Comparison of ENCODE assay signal across 37 cellular contexts in the genomic region with DNA sequence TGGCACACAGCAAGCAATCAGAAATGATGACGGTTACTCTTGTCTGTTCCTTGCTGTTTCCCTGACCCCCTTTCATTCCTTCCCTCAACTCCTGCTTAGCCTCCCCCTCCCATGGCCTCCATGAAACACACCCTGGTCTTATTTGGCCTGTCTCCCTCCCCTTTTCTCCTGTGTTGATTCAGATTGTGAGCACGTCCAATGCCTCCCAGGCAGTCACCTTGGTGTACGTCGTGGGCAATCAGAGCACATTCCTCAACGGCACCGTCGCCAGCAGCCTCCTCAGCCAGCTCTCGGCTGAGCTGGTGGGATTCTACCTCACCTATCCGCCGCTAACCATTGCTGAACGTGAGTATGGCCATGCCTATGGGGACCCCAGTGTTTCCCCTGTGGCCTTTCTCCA.
"Had no signal": no experiment of that assay in that cellular context is flagged by ENCODE, and none has a peak within 500 bp of the region (broad histone marks: within the 10 kb centered on the region; RNA-seq: fewer than 3 reads in every experiment).

No MANE protein-coding gene starts in this region.

- H3K36me3 ChIP-seq: cardiac muscle cell, MG63, Peyer's patch, SJSA1 had no signal

- H3K4me3 ChIP-seq: cardiac muscle cell, MG63, Peyer's patch, SJSA1 had no signal

- H3K9me3 Mint-ChIP-seq: activated CD4-positive, alpha-beta memory T cell treated with anti-CD3 and anti-CD28 coated beads, Interleukin-2, amount 10 ng/mL, durations not matched to agents 7 days and 5 days; activated naive CD8-positive, alpha-beta T cell treated with anti-CD3 and anti-CD28 coated beads for 36 hours; activated T-cell treated with anti-CD3 and anti-CD28 coated beads, Interleukin-2, amount 50 U/mL, for 72 hours; activated T-helper 17 cell treated with anti-CD3 and anti-CD28 coated beads, Interleukin-2, amount 50 U/mL, for 72 hours; central memory CD8-positive, alpha-beta T cell had no signal

- H3K9ac ChIP-seq: SK-N-SH had no signal

- H3K9me3 ChIP-seq: MG63, Peyer's patch, SK-N-SH had no signal

- H3K36me3 Mint-ChIP-seq: activated CD8-positive, alpha-beta memory T cell treated with anti-CD3 and anti-CD28 coated beads, Interleukin-2, amount 10 ng/mL, durations not matched to agents 7 days and 5 days; activated naive CD8-positive, alpha-beta T cell treated with anti-CD3 and anti-CD28 coated beads for 36 hours had no signal

- H3K4me3 Mint-ChIP-seq: activated CD4-positive, alpha-beta memory T cell treated with anti-CD3 and anti-CD28 coated beads, Interleukin-2, amount 10 ng/mL, durations not matched to agents 7 days and 5 days; activated CD8-positive, alpha-beta memory T cell treated with anti-CD3 and anti-CD28 coated beads, Interleukin-2, amount 10 ng/mL, durations not matched to agents 7 days and 5 days; activated naive CD8-positive, alpha-beta T cell treated with anti-CD3 and anti-CD28 coated beads for 36 hours; activated T-cell treated with anti-CD3 and anti-CD28 coated beads, Interleukin-2, amount 50 U/mL, for 72 hours; activated T-helper 17 cell treated with anti-CD3 and anti-CD28 coated beads, Interleukin-2, amount 50 U/mL, for 72 hours; central memory CD8-positive, alpha-beta T cell had no signal

- H3K27ac ChIP-seq: brain microvascular endothelial cell, cardiac muscle cell, Peyer's patch, SJSA1, VCaP had no signal

- H3K27me3 ChIP-seq: brain microvascular endothelial cell, cardiac muscle cell, MG63, Peyer's patch had no signal

- H3K4me1 Mint-ChIP-seq: activated CD8-positive, alpha-beta memory T cell treated with anti-CD3 and anti-CD28 coated beads, Interleukin-2, amount 10 ng/mL, durations not matched to agents 7 days and 5 days; activated naive CD8-positive, alpha-beta T cell treated with anti-CD3 and anti-CD28 coated beads for 36 hours; activated T-helper 17 cell treated with anti-CD3 and anti-CD28 coated beads, Interleukin-2, amount 50 U/mL, for 72 hours; central memory CD8-positive, alpha-beta T cell had no signal

- H3K4me1 ChIP-seq: Peyer's patch had no signal

- H3K27ac Mint-ChIP-seq: activated CD4-positive, alpha-beta memory T cell treated with anti-CD3 and anti-CD28 coated beads, Interleukin-2, amount 10 ng/mL, durations not matched to agents 7 days and 5 days; activated CD8-positive, alpha-beta memory T cell treated with anti-CD3 and anti-CD28 coated beads, Interleukin-2, amount 10 ng/mL, durations not matched to agents 7 days and 5 days; activated naive CD8-positive, alpha-beta T cell treated with anti-CD3 and anti-CD28 coated beads for 36 hours; activated T-cell treated with anti-CD3 and anti-CD28 coated beads, Interleukin-2, amount 50 U/mL, for 72 hours; activated T-helper 17 cell treated with anti-CD3 and anti-CD28 coated beads, Interleukin-2, amount 50 U/mL, for 72 hours had no signal

- DNase-seq: activated CD4-positive, alpha-beta memory T cell treated with anti-CD3 and anti-CD28 coated beads, Interleukin-2, amount 10 ng/mL, durations not matched to agents 7 days and 5 days; activated CD4-positive, alpha-beta T cell treated with anti-CD3 and anti-CD28 coated beads for 1 hour; activated CD4-positive, alpha-beta T cell treated with anti-CD3 and anti-CD28 coated beads for 48 hours; activated CD4-positive, CD25-positive, alpha-beta regulatory T cell; activated CD8-positive, alpha-beta memory T cell treated with anti-CD3 and anti-CD28 coated beads for 24 hours; activated CD8-positive, alpha-beta memory T cell treated with anti-CD3 and anti-CD28 coated beads, Interleukin-2, amount 10 ng/mL, durations not matched to agents 7 days and 5 days; activated CD8-positive, alpha-beta memory T cell treated with anti-CD3 and anti-CD28 coated beads, Interleukin-2, amount 50 U/mL, for 48 hours; activated effector memory CD4-positive, alpha-beta T cell treated with anti-CD3 and anti-CD28 coated beads, Interleukin-2, amount 50 U/mL, for 16 hours; activated naive CD4-positive, alpha-beta T cell; activated naive CD4-positive, alpha-beta T cell treated with anti-CD3 and anti-CD28 coated beads, Interleukin-2, amount 50 U/mL, for 16 hours; activated naive CD8-positive, alpha-beta T cell treated with anti-CD3 and anti-CD28 coated beads for 36 hours; activated T-cell treated with anti-CD3 and anti-CD28 coated beads, Interleukin-2, amount 50 U/mL, for 72 hours; amniotic stem cell; aorta; brain microvascular endothelial cell; MG63; NCI-H1048; NCI-H1105 treated with DMSO at 0.1 percent for 48 hours; NCI-H1436 treated with DMSO at 0.1 percent for 48 hours; NCI-H1694 treated with DMSO at 0.1 percent for 48 hours; NCI-H2029; NCI-H510A; NCI-H526; NCI-H748 treated with DMSO at 0.1 percent for 48 hours; NK-92 treated with Interleukin-12 subunit alpha and Interleukin-12 subunit beta, amount 100 ng/mL, for 24 hours; PC-3; Peyer's patch; RPMI8226; SHP77 treated with DMSO at 0.1 percent for 48 hours; SK-N-SH; T-helper 2 cell; T-helper 9 cell had no signal
